19 cellular contexts compared by ENCODE assay signal in genomic region chr1:159079518-159079917, GRCh38. TPM values are rescaled to one million over a fixed set of nuclear protein-coding genes. Genes with fewer than 3 reads are reported as not detected.
DNase-seq lines count a peak whose midpoint lies in the region; ATAC-seq and TF ChIP-seq lines count a peak whose summit lies in the region.
"Had no signal": no experiment of that assay in that cellular context is flagged by ENCODE, and none has a peak within 500 bp of the region (broad histone marks: within the 10 kb centered on the region; RNA-seq: fewer than 3 reads in every experiment).

No MANE protein-coding gene starts in this region.

- H3K27ac ChIP-seq in brain microvascular endothelial cell, result no peak overlapping the region
- H3K27ac ChIP-seq in PC-9, result no peak overlapping the region
- H3K27ac ChIP-seq: KMS-11, Peyer's patch, SK-N-MC had no signal

- intact Hi-C loops in PC-9 (cut with micrococcal nuclease; ENCODE audit: unreplicated experiment), result loop anchor here (10.0 kb wide), 1 partner anchor 1115 kb away; no protein-coding TSS in a partner anchor

- H3K9me3 Mint-ChIP-seq in activated naive CD8-positive, alpha-beta T cell (ENCODE audit: low read depth), result no peaks in the 10 kb centered on the region
- no peaks in the 10 kb centered on the region for H3K9me3 Mint-ChIP-seq in activated naive CD8-positive, alpha-beta T cell treated with anti-CD3 and anti-CD28 coated beads, Interleukin-2, amount 50 U/mL, for 24 hours
- H3K9me3 Mint-ChIP-seq: GM23338 had no signal

- H3K9me3 ChIP-seq in Loucy (ENCODE audit: insufficient read depth, low read depth, low read length), result no peaks in the 10 kb centered on the region
- H3K9me3 ChIP-seq in PC-9 (ENCODE audit: insufficient read depth, low read depth), result no peaks in the 10 kb centered on the region
- H3K9me3 ChIP-seq: MG63, Peyer's patch had no signal

- H3F3A ChIP-seq in Loucy (ENCODE audit: low read depth) (no peaks in the 10 kb centered on the region), PC-9 (ENCODE audit: insufficient read depth, low read depth) (no peaks in the 10 kb centered on the region)

- CTCF ChIA-PET in PC-9 (lab: Charles Lee), result no interaction called here

- BruUV-seq in PC-9 (replicated peaks; lab: Mats Ljungman, UMichigan), result no TSS peak

- H3K79me2 ChIP-seq in Loucy (ENCODE audit: insufficient read depth, low read length) (no peaks in the 10 kb centered on the region), PC-9 (ENCODE audit: low read depth) (no peaks in the 10 kb centered on the region)

- H2AFZ ChIP-seq in Loucy (ENCODE audit: low read length) (no peak overlapping the region), PC-9 (no peak overlapping the region)
- H2AFZ ChIP-seq: GM23338 had no signal

- no peaks in the 10 kb centered on the region for H4K20me1 ChIP-seq in Loucy (ENCODE audit: insufficient read depth, low read length, poor library complexity, severe bottlenecking)
- no peaks in the 10 kb centered on the region for H4K20me1 ChIP-seq in PC-9 (ENCODE audit: insufficient read depth)

- no peak for ATAC-seq in activated naive CD8-positive, alpha-beta T cell treated with anti-CD3 and anti-CD28 coated beads, Interleukin-2, amount 50 U/mL, for 24 hours
- ATAC-seq: GM23338, HepG2 had no signal

- H3K4me3 ChIP-seq in Loucy (ENCODE audit: low read length, poor library complexity, severe bottlenecking), result no peak overlapping the region
- H3K4me3 ChIP-seq in brain microvascular endothelial cell (ENCODE audit: low read depth, low read length), result no peak overlapping the region
- no peak overlapping the region for H3K4me3 ChIP-seq in PC-9
- H3K4me3 ChIP-seq: GM23338, MG63, Peyer's patch, SK-N-MC had no signal

- H3K4me1 Mint-ChIP-seq in activated naive CD8-positive, alpha-beta T cell (ENCODE audit: low read depth), result peaks cover 22% of the 10 kb centered on the region
- H3K4me1 Mint-ChIP-seq in activated naive CD8-positive, alpha-beta T cell treated with anti-CD3 and anti-CD28 coated beads, Interleukin-2, amount 50 U/mL, for 24 hours, result peaks cover 34% of the 10 kb centered on the region
- H3K4me1 Mint-ChIP-seq: GM23338 had no signal

- H3K4me2 ChIP-seq in Loucy (ENCODE audit: low read depth, low read length, poor library complexity, severe bottlenecking), result no peak overlapping the region
- H3K4me2 ChIP-seq in PC-9, result no peak overlapping the region
- H3K4me2 ChIP-seq: GM23338, KMS-11 had no signal

- TF ChIP-seq CTCF in Loucy (conservative IDR thresholded peaks at IDR 0.05; ENCODE audit: low read length) (0 out of 2 replicates have a peak, but pooled peaks have one; percentile 20), brain microvascular endothelial cell (IDR thresholded peaks at IDR 0.05; ENCODE audit: low read depth, low read length, missing control alignments) (peak; percentile 10), PC-9 (conservative IDR thresholded peaks at IDR 0.05) (no peak)

- DNase-seq in activated naive CD8-positive, alpha-beta T cell treated with anti-CD3 and anti-CD28 coated beads, Interleukin-2, amount 50 U/mL, for 24 hours, result no peak
- DNase-seq in brain microvascular endothelial cell (no peak), PC-9 (no peak), NCI-H2107 treated with DMSO at 0.1 percent for 48 hours (lab: John Stamatoyannopoulos, UW; ENCODE audit: unreplicated experiment) (no peak), NCI-H446 treated with DMSO at 0.1 percent for 48 hours (lab: John Stamatoyannopoulos, UW) (no peak)
- DNase-seq: C1 segment of cervical spinal cord, MG63, NCI-H1092 treated with DMSO at 0.1 percent for 48 hours, NCI-H2081 treated with DMSO at 0.1 percent for 48 hours, NCI-H524, Peyer's patch, Right ventricle myocardium superior had no signal

- H3K4me3 Mint-ChIP-seq in activated naive CD8-positive, alpha-beta T cell, result no peak overlapping the region
- H3K4me3 Mint-ChIP-seq in activated naive CD8-positive, alpha-beta T cell treated with anti-CD3 and anti-CD28 coated beads, Interleukin-2, amount 50 U/mL, for 24 hours, result no peak overlapping the region
- H3K4me3 Mint-ChIP-seq: GM23338 had no signal

- H3K4me1 ChIP-seq in Loucy (ENCODE audit: insufficient read depth, low read length, poor library complexity, severe bottlenecking) (peaks cover 11% of the 10 kb centered on the region), PC-9 (replicated peaks; ENCODE audit: insufficient read depth) (no peaks in the 10 kb centered on the region)
- H3K4me1 ChIP-seq: Peyer's patch had no signal

- in situ Hi-C loops in brain microvascular endothelial cell (cut with HindIII; ENCODE audit: low pct_ligation_motif_present, low sequenced_read_pairs), result no loop called here

- POLR2A ChIA-PET in PC-9 (lab: Charles Lee; ENCODE audit: unreplicated experiment), result no interaction called here

- H3K27me3 ChIP-seq in Loucy (ENCODE audit: insufficient read depth, low read length, poor library complexity, severe bottlenecking) (no peaks in the 10 kb centered on the region), brain microvascular endothelial cell (replicated peaks) (no peaks in the 10 kb centered on the region), PC-9 (ENCODE audit: insufficient read depth, low read depth) (0 out of 2 replicates have a peak, but pooled peaks cover 3% of the 10 kb centered on the region)
- H3K27me3 ChIP-seq: Peyer's patch had no signal

- no peaks in the 10 kb centered on the region for H3K36me3 ChIP-seq in Loucy (ENCODE audit: insufficient read depth, low read length)
- H3K36me3 ChIP-seq in brain microvascular endothelial cell (replicated peaks), result no peaks in the 10 kb centered on the region
- H3K36me3 ChIP-seq in PC-9 (ENCODE audit: low read depth), result no peaks in the 10 kb centered on the region
- H3K36me3 ChIP-seq: MG63, Peyer's patch had no signal

- H3K9me2 ChIP-seq in Loucy (replicated peaks; ENCODE audit: low read depth, low read length) (no peaks in the 10 kb centered on the region), PC-9 (ENCODE audit: insufficient read depth) (no peaks in the 10 kb centered on the region)

- H3K27ac Mint-ChIP-seq in activated naive CD8-positive, alpha-beta T cell, result peak overlapping the region; percentile 0
- H3K27ac Mint-ChIP-seq in activated naive CD8-positive, alpha-beta T cell treated with anti-CD3 and anti-CD28 coated beads, Interleukin-2, amount 50 U/mL, for 24 hours, result no peak overlapping the region
- H3K27ac Mint-ChIP-seq: GM23338 had no signal

- peaks cover 4% of the 10 kb centered on the region for H3K27me3 Mint-ChIP-seq in activated naive CD8-positive, alpha-beta T cell
- peaks cover 2% of the 10 kb centered on the region for H3K27me3 Mint-ChIP-seq in activated naive CD8-positive, alpha-beta T cell treated with anti-CD3 and anti-CD28 coated beads, Interleukin-2, amount 50 U/mL, for 24 hours

- no peaks in the 10 kb centered on the region for H3K36me3 Mint-ChIP-seq in activated naive CD8-positive, alpha-beta T cell
- no peaks in the 10 kb centered on the region for H3K36me3 Mint-ChIP-seq in activated naive CD8-positive, alpha-beta T cell treated with anti-CD3 and anti-CD28 coated beads, Interleukin-2, amount 50 U/mL, for 24 hours (ENCODE audit: low read depth)

- no peak overlapping the region for H3K9ac ChIP-seq in Loucy (ENCODE audit: low read depth, low read length, poor library complexity, severe bottlenecking)
- H3K9ac ChIP-seq: KMS-11 had no signal

RNA-seq across cellular contexts. Expression of gene AIM2, which starts 3.0 kb away (rescaled TPM):
- total RNA-seq in PC-9 (2021), result not detected in 2 replicates
- total RNA-seq: A673, HepG2 had no signal
